Comparison of ENCODE assay signal across 8 cellular contexts in genomic region chr10:84537447-84537931, GRCh38.
A peak's percentile ranks its signal among the peaks of the same experiment; 100 is the strongest.
DNase-seq lines count a peak whose midpoint lies in the region; ATAC-seq and TF ChIP-seq lines count a peak whose summit lies in the region.

No MANE protein-coding gene starts in this region.

- intact Hi-C loops in heart left ventricle (cut with DNase I) = loop anchor here (1.0 to 5.0 kb wide), 10 partner anchors 110 to 1840 kb away; no protein-coding TSS in a partner anchor

- H3K9me3 ChIP-seq in heart left ventricle = no peaks in the 10 kb centered on the region

- H3K27me3 ChIP-seq in heart left ventricle = peaks cover 6 to 36% (median 21%) of the 10 kb centered on the region in 9 donors

- TF ChIP-seq CTCF in heart left ventricle (IDR thresholded peaks at IDR 0.05) = peak; percentile 79 to 95 (median 84)
- peak; percentile 61 for TF ChIP-seq CTCF in retinal pigment epithelial cell (conservative IDR thresholded peaks at IDR 0.05; ENCODE audit: low read depth, low read length)

- H3K4me3 ChIP-seq in heart left ventricle (no peak overlapping the region), retinal pigment epithelial cell (ENCODE audit: low read length) (no peak overlapping the region)

- CTCF ChIA-PET in activated CD8-positive, alpha-beta memory T cell treated with anti-CD3 and anti-CD28 coated beads, Interleukin-2, amount 10 ng/mL, durations not matched to agents 7 days and 5 days (lab: Charles Lee) = interaction anchor here (0.6 to 11.1 kb wide), 44 partner anchors 11 to 389 kb away, joined by 3 to 238 read pairs (median 4); partner anchors contain the start of gene CCSER2

- H3K27ac Mint-ChIP-seq in activated CD8-positive, alpha-beta memory T cell treated with anti-CD3 and anti-CD28 coated beads, Interleukin-2, amount 10 ng/mL, durations not matched to agents 7 days and 5 days = no peak overlapping the region
- peak overlapping the region in 1 of 2 donors; percentile 18 for H3K27ac Mint-ChIP-seq in activated naive CD4-positive, alpha-beta T cell treated with anti-CD3 and anti-CD28 coated beads, Interleukin-2, amount 50 U/mL, for 72 hours

- no peak for DNase-seq in activated CD8-positive, alpha-beta memory T cell treated with anti-CD3 and anti-CD28 coated beads, Interleukin-2, amount 10 ng/mL, durations not matched to agents 7 days and 5 days
- no peak for DNase-seq in activated CD8-positive, alpha-beta memory T cell treated with anti-CD3 and anti-CD28 coated beads, Interleukin-2, amount 50 U/mL, for 48 hours
- peak; percentile 51 to 55 for DNase-seq in NOMO-1 (lab: John Stamatoyannopoulos, UW; ENCODE audit: unreplicated experiment in 2 of 2)
- DNase-seq in activated naive CD4-positive, alpha-beta T cell treated with anti-CD3 and anti-CD28 coated beads, Interleukin-2, amount 50 U/mL, for 72 hours (ENCODE audit: low spot score in 2 of 2) = peak in 1 of 2 donors; percentile 48
- peak in 3 of 5 donors; percentile 36 to 58 (median 50) for DNase-seq in heart left ventricle
- no peak for DNase-seq in retinal pigment epithelial cell (ENCODE audit: low read depth)

- H3K36me3 ChIP-seq in heart left ventricle = no peaks in the 10 kb centered on the region

- no peak overlapping the region for H3K27ac ChIP-seq in heart left ventricle

- WGBS in heart left ventricle, 4 donors = 11 to 12% (median 12%) methylated on average over 8 of the region's 8 CpGs

- ATAC-seq in activated CD8-positive, alpha-beta memory T cell treated with anti-CD3 and anti-CD28 coated beads, Interleukin-2, amount 10 ng/mL, durations not matched to agents 7 days and 5 days = peak; percentile 63
- ATAC-seq in GM21515 (IDR thresholded peaks at IDR 0.05; ENCODE audit: unreplicated experiment) = peak; percentile 74
- ATAC-seq in HG03571 (IDR thresholded peaks at IDR 0.05; ENCODE audit: unreplicated experiment) = peak; percentile 80
- ATAC-seq in activated naive CD4-positive, alpha-beta T cell treated with anti-CD3 and anti-CD28 coated beads, Interleukin-2, amount 50 U/mL, for 72 hours = peak; percentile 73 to 74
- peak; percentile 85 to 93 (median 92) for ATAC-seq in heart left ventricle

- H3K4me1 ChIP-seq in heart left ventricle = peaks cover 0 to 14% (median 4%) of the 10 kb centered on the region in 12 donors

- no peaks in the 10 kb centered on the region for H3K36me3 Mint-ChIP-seq in activated CD8-positive, alpha-beta memory T cell treated with anti-CD3 and anti-CD28 coated beads, Interleukin-2, amount 10 ng/mL, durations not matched to agents 7 days and 5 days
- H3K36me3 Mint-ChIP-seq in activated naive CD4-positive, alpha-beta T cell treated with anti-CD3 and anti-CD28 coated beads, Interleukin-2, amount 50 U/mL, for 72 hours = peaks cover 0 to 7% of the 10 kb centered on the region in 2 donors

- H3K4me3 Mint-ChIP-seq in activated CD8-positive, alpha-beta memory T cell treated with anti-CD3 and anti-CD28 coated beads, Interleukin-2, amount 10 ng/mL, durations not matched to agents 7 days and 5 days = no peak overlapping the region

- peaks cover 15% of the 10 kb centered on the region for H3K27me3 Mint-ChIP-seq in activated CD8-positive, alpha-beta memory T cell treated with anti-CD3 and anti-CD28 coated beads, Interleukin-2, amount 10 ng/mL, durations not matched to agents 7 days and 5 days

- H3K9me3 Mint-ChIP-seq in activated CD8-positive, alpha-beta memory T cell treated with anti-CD3 and anti-CD28 coated beads, Interleukin-2, amount 10 ng/mL, durations not matched to agents 7 days and 5 days (ENCODE audit: low read depth) = no peaks in the 10 kb centered on the region
- H3K9me3 Mint-ChIP-seq in activated naive CD4-positive, alpha-beta T cell treated with anti-CD3 and anti-CD28 coated beads, Interleukin-2, amount 50 U/mL, for 72 hours = peaks cover 0 to 6% of the 10 kb centered on the region in 2 donors

- TF ChIP-seq POLR2A in heart left ventricle (IDR thresholded peaks at IDR 0.05) = no peak

- peaks cover 15% of the 10 kb centered on the region for H3K4me1 Mint-ChIP-seq in activated CD8-positive, alpha-beta memory T cell treated with anti-CD3 and anti-CD28 coated beads, Interleukin-2, amount 10 ng/mL, durations not matched to agents 7 days and 5 days

Comparison
In these comparisons a context has a peak if more than half of its experiments do, and no peak if none do; other contexts are left out.
1. DNase-seq: peak in NOMO-1 (2 of 2) and heart left ventricle (3 of 5); none in activated CD8-positive, alpha-beta memory T cell treated with anti-CD3 and anti-CD28 coated beads, Interleukin-2, amount 10 ng/mL, durations not matched to agents 7 days and 5 days (single experiment), activated CD8-positive, alpha-beta memory T cell treated with anti-CD3 and anti-CD28 coated beads, Interleukin-2, amount 50 U/mL, for 48 hours (single experiment) and retinal pigment epithelial cell (single experiment).
2. Peak in every context shown above with its lines, with median percentiles within 50 percentile points of each other: ATAC-seq.